7 cellular contexts compared by ENCODE assay signal in genomic region chr7:33757563-33758165, GRCh38.
A peak's percentile ranks its signal among the peaks of the same experiment; 100 is the strongest.
DNase-seq lines count a peak whose midpoint lies in the region; ATAC-seq and TF ChIP-seq lines count a peak whose summit lies in the region.

No MANE protein-coding gene starts in this region.

- no peaks in the 10 kb centered on the region for H3F3A ChIP-seq in PC-9 (ENCODE audit: insufficient read depth, low read depth)

- H4K20me1 ChIP-seq in PC-9 (ENCODE audit: insufficient read depth), result no peaks in the 10 kb centered on the region

- TF ChIP-seq EP300 in esophagus muscularis mucosa (IDR thresholded peaks at IDR 0.05), result no peak

- H3K9me3 ChIP-seq in PC-9 (ENCODE audit: insufficient read depth, low read depth) (no peaks in the 10 kb centered on the region), esophagus muscularis mucosa (no peaks in the 10 kb centered on the region)

- POLR2A ChIA-PET in PC-9 (lab: Charles Lee; ENCODE audit: unreplicated experiment), result no interaction called here

- H3K4me2 ChIP-seq in PC-9, result no peak overlapping the region

- 31% methylated on average over 4 of the region's 4 CpGs for WGBS in esophagus muscularis mucosa

- H3K27ac ChIP-seq in PC-9 (no peak overlapping the region), esophagus muscularis mucosa (replicated peaks in 1 of 4) (no peak overlapping the region)

- peak; percentile 65 for DNase-seq in DMS53 treated with DMSO at 0.1 percent for 48 hours (lab: John Stamatoyannopoulos, UW; ENCODE audit: unreplicated experiment)
- peak; percentile 45 for DNase-seq in HFF-Myc (ENCODE audit: extremely low read depth, low read depth)
- peak in 1 of 2 experiments; percentile 14 for DNase-seq in PC-9
- no peak for DNase-seq in esophagus muscularis mucosa (ENCODE audit: extremely low spot score)
- peak; percentile 32 for DNase-seq in renal cortical epithelial cell (ENCODE audit: low read depth)

- TF ChIP-seq CTCF in HFF-Myc (IDR thresholded peaks at IDR 0.05; ENCODE audit: low read depth, low read length, missing control alignments), result peak; percentile 43
- peak; percentile 89 for TF ChIP-seq CTCF in PC-9 (conservative IDR thresholded peaks at IDR 0.05)
- peak; percentile 40 to 63 (median 62) for TF ChIP-seq CTCF in esophagus muscularis mucosa (IDR thresholded peaks at IDR 0.05)

- TF ChIP-seq POLR2A in esophagus muscularis mucosa (IDR thresholded peaks at IDR 0.05; ENCODE audit: low read depth), result no peak

- no peaks in the 10 kb centered on the region for H3K9me2 ChIP-seq in PC-9 (ENCODE audit: insufficient read depth)

- CTCF ChIA-PET in PC-9 (lab: Charles Lee), result interaction anchor here (0.5 to 2.0 kb wide), 3 partner anchors 170 to 1291 kb away, joined by 3 to 7 read pairs (median 6); no protein-coding TSS in a partner anchor

- BruUV-seq in PC-9 (replicated peaks; lab: Mats Ljungman, UMichigan), result no TSS peak

- H3K4me1 ChIP-seq in PC-9 (replicated peaks; ENCODE audit: insufficient read depth) (no peaks in the 10 kb centered on the region), esophagus muscularis mucosa (peaks cover 0 to 7% (median 3%) of the 10 kb centered on the region in 4 donors)

- intact Hi-C loops in PC-9 (cut with micrococcal nuclease; ENCODE audit: unreplicated experiment), result loop anchor here (1.0 to 10.0 kb wide), 3 partner anchors 138 to 423 kb away; no protein-coding TSS in a partner anchor
- intact Hi-C loops in esophagus muscularis mucosa (cut with DNase I), result loop anchor here (2.0 to 10.0 kb wide), 2 partner anchors 139 to 177 kb away; no protein-coding TSS in a partner anchor

- H3K36me3 ChIP-seq in PC-9 (ENCODE audit: low read depth) (no peaks in the 10 kb centered on the region), esophagus muscularis mucosa (no peaks in the 10 kb centered on the region)

- H3K4me3 ChIP-seq in HFF-Myc (replicated peaks; ENCODE audit: low read depth, low read length), result no peak overlapping the region
- no peak overlapping the region for H3K4me3 ChIP-seq in PC-9
- H3K4me3 ChIP-seq in esophagus muscularis mucosa, result no peak overlapping the region

- H3K27me3 ChIP-seq in PC-9 (ENCODE audit: insufficient read depth, low read depth) (peaks cover 37% of the 10 kb centered on the region), esophagus muscularis mucosa (no peaks in the 10 kb centered on the region)

- no peaks in the 10 kb centered on the region for H3K79me2 ChIP-seq in PC-9 (ENCODE audit: low read depth)

- ATAC-seq in HG03045 (IDR thresholded peaks at IDR 0.05; ENCODE audit: unreplicated experiment) (no peak), HG02678 (IDR thresholded peaks at IDR 0.05; ENCODE audit: unreplicated experiment) (no peak)

- no peak overlapping the region for H2AFZ ChIP-seq in PC-9
